Comparison of ENCODE assay signal across 23 cellular contexts in the genomic region with DNA sequence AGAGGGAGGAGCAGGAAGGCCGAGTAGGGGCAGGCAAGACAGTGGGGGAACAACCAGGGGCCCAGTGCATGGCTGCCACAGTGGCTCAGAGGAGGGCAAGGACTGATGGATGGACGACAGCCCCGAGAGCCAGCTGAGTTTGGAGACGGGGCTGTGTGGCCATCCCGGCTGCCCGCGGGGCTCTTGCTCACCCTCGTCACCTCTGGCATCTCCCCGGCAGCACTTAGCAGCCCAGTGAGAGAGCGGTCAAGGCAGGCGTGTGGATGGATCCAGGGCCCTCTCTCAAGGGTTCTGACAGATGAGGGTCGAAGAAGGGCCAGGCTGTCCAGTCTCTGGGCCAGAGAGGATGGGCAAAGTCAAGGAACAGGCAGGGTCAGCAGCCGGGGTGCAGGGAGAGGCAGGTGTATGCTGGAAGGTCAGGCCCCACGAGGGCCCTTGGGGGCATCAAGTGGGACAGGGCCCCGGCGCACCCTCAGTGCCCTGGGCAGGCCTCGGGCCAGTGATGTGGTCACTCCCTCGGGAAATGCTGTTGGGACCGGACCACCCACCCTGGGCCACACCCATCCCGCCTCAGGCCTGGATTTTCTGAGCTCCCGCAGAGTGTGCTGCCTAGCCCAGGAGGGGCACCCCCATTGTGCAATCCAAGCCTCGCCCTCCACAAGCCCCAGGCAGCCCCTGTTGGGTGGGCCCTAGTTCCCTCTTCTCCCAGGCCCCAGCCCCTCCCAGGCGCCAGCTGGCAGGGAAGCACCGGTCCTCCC. TPM values are rescaled to one million over a fixed set of nuclear protein-coding genes. Genes with fewer than 3 reads are reported as not detected.
DNase-seq lines count a peak whose midpoint lies in the region; TF ChIP-seq lines count a peak whose summit lies in the region.
"Had no signal": no experiment of that assay in that cellular context is flagged by ENCODE, and none has a peak within 500 bp of the region (broad histone marks: within the 10 kb centered on the region; RNA-seq: fewer than 3 reads in every experiment).

No MANE protein-coding gene starts in this region.

- H3K4me3 ChIP-seq in H7 (ENCODE audit: insufficient read depth, low read depth, low read length), result no peak overlapping the region
- no peak overlapping the region for H3K4me3 ChIP-seq in endodermal cell (ENCODE audit: low read length)
- no peak overlapping the region for H3K4me3 ChIP-seq in sigmoid colon
- no peak overlapping the region for H3K4me3 ChIP-seq in A673 (ENCODE audit: low read depth, low read length, poor library complexity, severe bottlenecking)
- H3K4me3 ChIP-seq: GM23248, K562, SK-N-MC had no signal

- no peaks in the 10 kb centered on the region for H3K36me3 Mint-ChIP-seq in endodermal cell (ENCODE audit: low read depth)
- H3K36me3 Mint-ChIP-seq: CD14-positive monocyte had no signal

- H3K27me3 Mint-ChIP-seq in endodermal cell (ENCODE audit: insufficient read depth), result no peaks in the 10 kb centered on the region
- H3K27me3 Mint-ChIP-seq: B cell had no signal

- H3K9me3 Mint-ChIP-seq in endodermal cell, result peaks cover 92% of the 10 kb centered on the region

- H3K27me3 ChIP-seq in H7 (ENCODE audit: control insufficient read depth, insufficient read depth, low read length), result no peaks in the 10 kb centered on the region
- no peaks in the 10 kb centered on the region for H3K27me3 ChIP-seq in endodermal cell (ENCODE audit: control insufficient read depth, insufficient read depth, low read length, poor library complexity, severe bottlenecking)
- H3K27me3 ChIP-seq in sigmoid colon, result no peaks in the 10 kb centered on the region
- no peaks in the 10 kb centered on the region for H3K27me3 ChIP-seq in A673 (replicated peaks; ENCODE audit: insufficient read depth, low read depth, low read length, poor library complexity)

- TF ChIP-seq POLR2A in sigmoid colon (IDR thresholded peaks at IDR 0.05), result no peak

- no peak overlapping the region for H3K4me3 Mint-ChIP-seq in endodermal cell
- H3K4me3 Mint-ChIP-seq: B cell, CD14-positive monocyte, H9 had no signal

- H3K4me1 ChIP-seq in endodermal cell (ENCODE audit: control insufficient read depth, insufficient read depth, low read length), result no peaks in the 10 kb centered on the region
- no peaks in the 10 kb centered on the region for H3K4me1 ChIP-seq in sigmoid colon
- H3K4me1 ChIP-seq in A673 (ENCODE audit: insufficient read depth, low read length, poor library complexity, severe bottlenecking), result no peaks in the 10 kb centered on the region

- no peak overlapping the region for H3K27ac ChIP-seq in endodermal cell (ENCODE audit: low read depth, low read length)
- no peak overlapping the region for H3K27ac ChIP-seq in sigmoid colon
- no peak overlapping the region for H3K27ac ChIP-seq in A673 (ENCODE audit: low read depth, low read length, poor library complexity, severe bottlenecking)
- H3K27ac ChIP-seq: GM23248, SK-N-MC had no signal

- POLR2A ChIA-PET in A673 (lab: Charles Lee; ENCODE audit: low non-redundant PET), result no interaction called here

- no peak for TF ChIP-seq CTCF in endodermal cell (conservative IDR thresholded peaks at IDR 0.05)
- no peak for TF ChIP-seq CTCF in sigmoid colon (IDR thresholded peaks at IDR 0.05)
- no peak for TF ChIP-seq CTCF in A673 (conservative IDR thresholded peaks at IDR 0.05; ENCODE audit: low read depth, low read length)

- H3K9ac ChIP-seq in endodermal cell (ENCODE audit: extremely low read depth, low read length, poor library complexity, severe bottlenecking), result no peak overlapping the region
- H3K9ac ChIP-seq: GM23248 had no signal

- DNase-seq in activated effector memory CD4-positive, alpha-beta T cell treated with anti-CD3 and anti-CD28 coated beads, Interleukin-2, amount 50 U/mL, for 16 hours, result peak; percentile 59
- DNase-seq in activated effector memory CD4-positive, alpha-beta T cell treated with Interleukin-2 at 50 U/mL for 16 hours, result no peak
- DNase-seq in H7, result peak; percentile 33
- peak; percentile 29 for DNase-seq in endodermal cell
- peak; percentile 63 for DNase-seq in sigmoid colon
- DNase-seq in A673 (ENCODE audit: low spot score), result no peak
- no peak for DNase-seq in activated gamma-delta T cell treated with Interleukin-2 at 50 U/mL for 16 hours
- DNase-seq: Calu3, DMS153, DND-41, GM23248, Kasumi-1, NCI-H1092 treated with DMSO at 0.1 percent for 48 hours, NCI-H1436, NCI-H187 treated with DMSO at 0.1 percent for 48 hours, NCI-H524 treated with DMSO at 0.1 percent for 48 hours, NCI-H774, SIG-M5 had no signal

- CTCF ChIA-PET in A673 (lab: Charles Lee), result interaction anchor here (0.7 kb wide), 1 partner anchor 179 kb away, joined by 3 read pairs; no protein-coding TSS in a partner anchor

- no peak overlapping the region for H3K27ac Mint-ChIP-seq in endodermal cell
- H3K27ac Mint-ChIP-seq: B cell, H9 had no signal

- BruUV-seq in A673 (replicated peaks; lab: Mats Ljungman, UMichigan), result no TSS peak

- no peaks in the 10 kb centered on the region for H3K4me1 Mint-ChIP-seq in endodermal cell
- H3K4me1 Mint-ChIP-seq: B cell, CD14-positive monocyte, H9 had no signal

- H3K9me3 ChIP-seq in endodermal cell (ENCODE audit: control insufficient read depth, low read length), result no peaks in the 10 kb centered on the region
- no peaks in the 10 kb centered on the region for H3K9me3 ChIP-seq in sigmoid colon
- no peaks in the 10 kb centered on the region for H3K9me3 ChIP-seq in A673 (ENCODE audit: low read depth, low read length, poor library complexity, severe bottlenecking)

- intact Hi-C loops in sigmoid colon (cut with DNase I) (no loop called here), A673 (cut with micrococcal nuclease; ENCODE audit: unreplicated experiment) (no loop called here)

- TF ChIP-seq EP300 in sigmoid colon (IDR thresholded peaks at IDR 0.05), result no peak

- H3K36me3 ChIP-seq in H7 (replicated peaks; ENCODE audit: control insufficient read depth, insufficient read depth, low read length) (no peaks in the 10 kb centered on the region), endodermal cell (ENCODE audit: control insufficient read depth, insufficient read depth, low read length) (no peaks in the 10 kb centered on the region), sigmoid colon (no peaks in the 10 kb centered on the region), A673 (ENCODE audit: insufficient read depth, low read length, poor library complexity, severe bottlenecking) (no peaks in the 10 kb centered on the region)

- WGBS in endodermal cell (ENCODE audit: insufficient coverage in 1 of 2, insufficient read length in 1 of 2), 2 experiments, result 81 to 86% methylated on average over 16 to 24 of the region's 24 CpGs
- WGBS in sigmoid colon, 2 donors, result 78 to 81% methylated on average over 24 of the region's 24 CpGs

RNA-seq across cellular contexts. Expression of a gene that starts 56.4 kb away (rescaled TPM):
- 429 and 498 TPM in 2 replicates for total RNA-seq in H7 (2014; rRNA removed; shearing (Covaris generic))
- total RNA-seq in endodermal cell, result 100 to 1,000 TPM; 387 to 437 TPM
- 485 TPM for polyA plus RNA-seq in endodermal cell (2013, experiment 1 of 2)
- polyA plus RNA-seq in endodermal cell (2013, experiment 2 of 2), result 534 TPM
- total RNA-seq in sigmoid colon, result 100 to 1,000 TPM; 222 to 826 (median 353) TPM
- 100 to 1,000 TPM; 313 to 464 (median 374) TPM for polyA plus RNA-seq in sigmoid colon
- 438 and 476 TPM in 2 replicates for total RNA-seq in A673 (2021)

Comparison
In these comparisons a context has a peak if more than half of its experiments do, and no peak if none do; other contexts are left out.
1. DNase-seq: peak in activated effector memory CD4-positive, alpha-beta T cell treated with anti-CD3 and anti-CD28 coated beads, Interleukin-2, amount 50 U/mL, for 16 hours (single experiment), H7 (single experiment), endodermal cell (single experiment) and sigmoid colon (single experiment); none in activated effector memory CD4-positive, alpha-beta T cell treated with Interleukin-2 at 50 U/mL for 16 hours (single experiment), A673 (single experiment) and activated gamma-delta T cell treated with Interleukin-2 at 50 U/mL for 16 hours (single experiment).